Comparison of ENCODE assay signal across 1 cellular context in genomic region chr4:151668687-151669402, GRCh38.
TF ChIP-seq lines count a peak whose summit lies in the region.

No MANE protein-coding gene starts in this region.

TF ChIP-seq in WTC11, 78 proteins besides CTCF, POLR2A, EP300 and RAD21 (continued from another document):
- TF ChIP-seq ZNF532 (CRISPR knock-in tag; IDR thresholded peaks at IDR 0.05; ENCODE audit: borderline replicate concordance) (no peak), CREM (CRISPR knock-in tag; IDR thresholded peaks at IDR 0.05) (no peak), ZNF263 (CRISPR knock-in tag; IDR thresholded peaks at IDR 0.05; ENCODE audit: low read depth) (no peak), ZNF232 (CRISPR knock-in tag; IDR thresholded peaks at IDR 0.05) (no peak), GRHL2 (CRISPR knock-in tag; IDR thresholded peaks at IDR 0.05; ENCODE audit: insufficient replicate concordance, severe bottlenecking) (no peak), E2F1 (CRISPR knock-in tag; IDR thresholded peaks at IDR 0.05) (no peak), PRDM15 (CRISPR knock-in tag; IDR thresholded peaks at IDR 0.05) (no peak), HMGXB4 (CRISPR knock-in tag; IDR thresholded peaks at IDR 0.05) (no peak)
